20 cellular contexts compared by ENCODE assay signal in genomic region chr7:37191797-37192196, GRCh38.
"Had no signal": no experiment of that assay in that cellular context is flagged by ENCODE, and none has a peak within 500 bp of the region (broad histone marks: within the 10 kb centered on the region; RNA-seq: fewer than 3 reads in every experiment).

No MANE protein-coding gene starts in this region.

- H3K27me3 Mint-ChIP-seq: activated CD8-positive, alpha-beta T cell treated with anti-CD3 and anti-CD28 coated beads for 36 hours; IgD-negative memory B cell had no signal

- DNase-seq: activated CD4-positive, alpha-beta T cell treated with anti-CD3 and anti-CD28 coated beads, Interleukin-2, amount 50 U/mL, for 1 hour; activated CD4-positive, CD25-positive, alpha-beta regulatory T cell; activated CD8-positive, alpha-beta memory T cell treated with anti-CD3 and anti-CD28 coated beads, Interleukin-2, amount 50 U/mL, for 4 hours; activated CD8-positive, alpha-beta T cell treated with anti-CD3 and anti-CD28 coated beads for 36 hours; activated gamma-delta T cell treated with Interleukin-2 at 50 U/mL for 16 hours; activated naive CD4-positive, alpha-beta T cell treated with anti-CD3 and anti-CD28 coated beads, Interleukin-2, amount 50 U/mL, for 16 hours; activated T-cell treated with anti-CD3 and anti-CD28 coated beads, Interleukin-2, amount 50 U/mL, for 72 hours; aorta; KG1; NCI-H1048; NCI-H1694; NCI-H2029 treated with DMSO at 0.1 percent for 48 hours; NCI-H446 treated with DMSO at 0.1 percent for 48 hours; NCI-H526; NCI-H82; SIG-M5; T-helper 2 cell; T1000 had no signal

- H3K27ac Mint-ChIP-seq: activated CD8-positive, alpha-beta T cell treated with anti-CD3 and anti-CD28 coated beads for 36 hours; activated T-cell treated with anti-CD3 and anti-CD28 coated beads, Interleukin-2, amount 50 U/mL, for 72 hours; activated T-helper 2 cell treated with anti-CD3 and anti-CD28 coated beads, Interferon-gamma antibody, Interleukin-2, Interleukin-4, amounts not matched to agents 10 μg/mL and 5 μg/mL and 100 μg/mL, durations not matched to agents 14 hours and 24 hours and 36 hours; IgD-negative memory B cell had no signal

- H3K9me3 Mint-ChIP-seq: activated CD8-positive, alpha-beta T cell treated with anti-CD3 and anti-CD28 coated beads for 36 hours; activated T-cell treated with anti-CD3 and anti-CD28 coated beads, Interleukin-2, amount 50 U/mL, for 72 hours; activated T-helper 2 cell treated with anti-CD3 and anti-CD28 coated beads, Interferon-gamma antibody, Interleukin-2, Interleukin-4, amounts not matched to agents 10 μg/mL and 5 μg/mL and 100 μg/mL, durations not matched to agents 14 hours and 24 hours and 36 hours; IgD-negative memory B cell had no signal

- ATAC-seq: activated CD8-positive, alpha-beta T cell treated with anti-CD3 and anti-CD28 coated beads for 36 hours; activated T-cell treated with anti-CD3 and anti-CD28 coated beads, Interleukin-2, amount 50 U/mL, for 72 hours had no signal

- H3K4me3 Mint-ChIP-seq: activated CD8-positive, alpha-beta T cell treated with anti-CD3 and anti-CD28 coated beads for 36 hours; activated T-cell treated with anti-CD3 and anti-CD28 coated beads, Interleukin-2, amount 50 U/mL, for 72 hours; IgD-negative memory B cell had no signal
